In the genomic region with DNA sequence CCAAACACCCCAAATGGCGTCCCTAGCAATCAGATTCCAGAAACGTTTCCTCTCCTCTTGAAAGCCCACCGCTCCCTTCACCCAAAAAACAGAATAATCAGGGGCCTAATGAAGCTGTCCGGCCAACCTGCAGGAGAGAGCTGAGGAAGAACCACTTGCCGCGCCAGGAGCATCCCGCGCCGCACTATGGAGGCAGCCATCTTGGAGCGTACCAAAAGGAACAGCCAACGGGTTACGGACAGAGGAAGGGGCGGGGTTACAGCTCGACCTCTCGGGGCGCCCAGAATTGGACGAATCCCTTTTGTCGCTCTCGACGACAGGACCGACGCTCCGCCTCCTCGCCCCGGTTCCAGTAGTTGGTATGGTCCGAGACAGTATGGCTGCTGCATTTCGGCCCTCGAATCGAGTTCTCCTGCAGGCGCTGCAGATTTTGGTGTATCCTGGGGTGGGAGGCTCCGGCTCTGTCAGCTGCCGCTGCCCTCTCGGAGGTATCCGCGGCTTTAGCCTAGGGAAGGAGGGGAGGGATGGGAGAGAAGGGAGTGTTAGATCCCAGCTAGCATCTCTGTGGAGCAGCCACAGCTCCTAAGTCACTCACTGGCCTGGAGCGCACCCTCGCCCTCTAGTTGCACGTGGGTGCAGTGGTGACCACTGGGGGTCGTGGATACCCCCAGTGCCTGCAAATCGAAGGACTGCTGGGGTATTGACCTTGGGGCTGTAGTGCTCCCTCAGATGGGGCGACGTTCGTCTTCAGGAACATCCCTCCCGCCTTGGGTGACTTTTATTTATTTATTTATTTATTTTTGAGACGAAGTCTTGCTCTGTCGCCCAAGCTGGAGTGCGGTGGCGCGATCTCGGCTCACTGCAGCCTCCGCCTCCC, we compare ENCODE assay signal across 8 cellular contexts. TPM values are rescaled to one million over a fixed set of nuclear protein-coding genes. Genes with fewer than 3 reads are reported as not detected.
DNase-seq lines count a peak whose midpoint lies in the region; ATAC-seq, FAIRE-seq and TF ChIP-seq lines count a peak whose summit lies in the region.

A gene (minus strand): TSS at position 219 of the 877 bp plus-strand sequence. CDS start 19 bp downstream, at position 200.
A gene with protein sequence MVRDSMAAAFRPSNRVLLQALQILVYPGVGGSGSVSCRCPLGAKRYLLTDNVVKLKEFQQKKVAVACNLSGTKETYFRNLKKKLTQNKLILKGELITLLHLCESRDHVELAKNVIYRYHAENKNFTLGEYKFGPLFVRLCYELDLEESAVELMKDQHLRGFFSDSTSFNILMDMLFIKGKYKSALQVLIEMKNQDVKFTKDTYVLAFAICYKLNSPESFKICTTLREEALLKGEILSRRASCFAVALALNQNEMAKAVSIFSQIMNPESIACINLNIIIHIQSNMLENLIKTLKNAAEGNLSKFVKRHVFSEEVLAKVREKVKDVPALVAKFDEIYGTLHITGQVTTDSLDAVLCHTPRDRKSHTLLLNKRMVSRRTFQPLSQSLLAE (plus strand): TSS at position 352 of the 877 bp plus-strand sequence. CDS start 10 bp downstream, at position 362.

- ATAC-seq in RWPE2 (ENCODE audit: low read depth): peak; percentile 95
- peak; percentile 100 for ATAC-seq in natural killer cell treated with Interleukin-12 subunit alpha and Interleukin-12 subunit beta and Interleukin-15 and Interleukin-18, amount 100 ng/mL, for 72 hours
- peak; percentile 100 for ATAC-seq in stimulated activated naive CD8-positive, alpha-beta T cell treated with anti-CD3 and anti-CD28 coated beads, Interleukin-15, Interleukin-2, amounts not matched to agents 100 U/mL and 50 U/mL, for 24 hours

- H3K9me3 ChIP-seq in ES-I3 (ENCODE audit: control insufficient read depth, insufficient read depth, low read length): no peaks in the 10 kb centered on the region
- no peaks in the 10 kb centered on the region for H3K9me3 ChIP-seq in RWPE2 (ENCODE audit: severe bottlenecking)

- FAIRE-seq in H54 (lab: Jason Lieb, UNC): peak; percentile 93

- peaks cover under 1% of the 10 kb centered on the region for H3K36me3 ChIP-seq in ES-I3 (ENCODE audit: insufficient read depth, low read length)
- peaks cover 49% of the 10 kb centered on the region for H3K36me3 ChIP-seq in RWPE2 (ENCODE audit: low read depth)

- H3K4me1 Mint-ChIP-seq in natural killer cell treated with Interleukin-12 subunit alpha and Interleukin-12 subunit beta and Interleukin-15 and Interleukin-18, amount 100 ng/mL, for 72 hours (ENCODE audit: low read depth in 2 of 2): peaks cover 14 to 20% of the 10 kb centered on the region in 2 donors

- H3K4me1 ChIP-seq in ES-I3 (ENCODE audit: insufficient read depth, low read length): peaks cover 12% of the 10 kb centered on the region; the same call in 1 of the 2 replicates
- H3K4me1 ChIP-seq in RWPE2 (ENCODE audit: insufficient read depth, poor library complexity, severe bottlenecking): peaks cover 13% of the 10 kb centered on the region

- H3K36me3 Mint-ChIP-seq in natural killer cell treated with Interleukin-12 subunit alpha and Interleukin-12 subunit beta and Interleukin-15 and Interleukin-18, amount 100 ng/mL, for 72 hours: peaks cover 16% of the 10 kb centered on the region

- peak; percentile 90 for DNase-seq in H54 (ENCODE audit: insufficient read length, low spot score)
- peak; percentile 100 for DNase-seq in LoVo (ENCODE audit: low spot score)
- DNase-seq in RWPE2 (ENCODE audit: low spot score): peak; percentile 99
- DNase-seq in activated T-helper 9 cell treated with anti-CD3 and anti-CD28 coated beads, Interleukin-2, amount 50 U/mL, for 16 hours (ENCODE audit: low read depth): peak; percentile 90
- DNase-seq in fibroblast of pulmonary artery (ENCODE audit: low read depth): peak; percentile 99
- DNase-seq in natural killer cell treated with Interleukin-12 subunit alpha and Interleukin-12 subunit beta and Interleukin-15 and Interleukin-18, amount 100 ng/mL, for 72 hours (ENCODE audit: low spot score): peak; percentile 96
- peak; percentile 91 for DNase-seq in stimulated activated naive CD8-positive, alpha-beta T cell treated with anti-CD3 and anti-CD28 coated beads, Interleukin-15, Interleukin-2, amounts not matched to agents 100 U/mL and 50 U/mL, for 24 hours

- peak within 1 kb of the TSS; percentile 90 to 98 for H3K27ac Mint-ChIP-seq in natural killer cell treated with Interleukin-12 subunit alpha and Interleukin-12 subunit beta and Interleukin-15 and Interleukin-18, amount 100 ng/mL, for 72 hours

- peak within 1 kb of the TSS; percentile 98 for H3K4me3 Mint-ChIP-seq in natural killer cell treated with Interleukin-12 subunit alpha and Interleukin-12 subunit beta and Interleukin-15 and Interleukin-18, amount 100 ng/mL, for 72 hours

- TF ChIP-seq POLR2A in H54 (IDR thresholded peaks at IDR 0.05; ENCODE audit: low read depth, low read length): peak; percentile 76

- H3K4me3 ChIP-seq in RWPE2 (ENCODE audit: severe bottlenecking) (peak within 1 kb of the TSS; percentile 85), fibroblast of pulmonary artery (replicated peaks; ENCODE audit: low read depth, low read length) (peak within 1 kb of the TSS; percentile 100)

- H3K27me3 ChIP-seq in RWPE2 (ENCODE audit: insufficient read depth, poor library complexity, severe bottlenecking): no peaks in the 10 kb centered on the region

- peak within 1 kb of the TSS; percentile 100 for H3K9ac ChIP-seq in ES-I3 (ENCODE audit: low read depth, low read length)

- H3K9me3 Mint-ChIP-seq in natural killer cell treated with Interleukin-12 subunit alpha and Interleukin-12 subunit beta and Interleukin-15 and Interleukin-18, amount 100 ng/mL, for 72 hours: no peaks in the 10 kb centered on the region

- H3K27me3 Mint-ChIP-seq in natural killer cell treated with Interleukin-12 subunit alpha and Interleukin-12 subunit beta and Interleukin-15 and Interleukin-18, amount 100 ng/mL, for 72 hours: no peaks in the 10 kb centered on the region

- peak within 1 kb of the TSS; percentile 47 for H3K27ac ChIP-seq in RWPE2 (ENCODE audit: poor library complexity, severe bottlenecking)

- TF ChIP-seq CTCF in RWPE2 (IDR thresholded peaks at IDR 0.05; ENCODE audit: poor library complexity, severe bottlenecking) (peak; percentile 47), fibroblast of pulmonary artery (IDR thresholded peaks at IDR 0.05; ENCODE audit: low read length, missing control alignments) (peak; percentile 29)

RNA-seq across cellular contexts. Expression of the first gene that starts in this region (rescaled TPM):
- total RNA-seq in natural killer cell treated with Interleukin-12 subunit alpha and Interleukin-12 subunit beta and Interleukin-15 and Interleukin-18, amount 100 ng/mL, for 72 hours: 10 to 100 TPM; 43.1 to 61.0 TPM

RNA-seq across cellular contexts. Expression of the second gene that starts in this region (rescaled TPM):
- total RNA-seq in natural killer cell treated with Interleukin-12 subunit alpha and Interleukin-12 subunit beta and Interleukin-15 and Interleukin-18, amount 100 ng/mL, for 72 hours: 10 to 100 TPM in 1 of 2 donors, 1 to 10 TPM in 1; 8.0 to 11.3 TPM

Comparison
In these comparisons a context has a peak if more than half of its experiments do, and no peak if none do; other contexts are left out.
1. Peak in every context shown above with its lines: DNase-seq, ATAC-seq, H3K4me3 ChIP-seq and H3K27ac ChIP-seq.